In genomic region chr6:159490298-159490937, GRCh38 we compare ENCODE assay signal across 25 cellular contexts.
DNase-seq lines count a peak whose midpoint lies in the region; ATAC-seq and TF ChIP-seq lines count a peak whose summit lies in the region.
"Had no signal": no experiment of that assay in that cellular context is flagged by ENCODE, and none has a peak within 500 bp of the region (broad histone marks: within the 10 kb centered on the region; RNA-seq: fewer than 3 reads in every experiment).

No MANE protein-coding gene starts in this region.

- CTCF ChIA-PET in mammary epithelial cell (lab: Charles Lee; ENCODE audit: low non-redundant PET): no interaction called here
- CTCF ChIA-PET in activated CD4-positive, alpha-beta memory T cell treated with anti-CD3 and anti-CD28 coated beads, Interleukin-2, amount 10 ng/mL, durations not matched to agents 7 days and 5 days (lab: Charles Lee): no interaction called here

- POLR2A ChIA-PET in activated CD4-positive, alpha-beta memory T cell treated with anti-CD3 and anti-CD28 coated beads, Interleukin-2, amount 10 ng/mL, durations not matched to agents 7 days and 5 days (lab: Charles Lee): no interaction called here

- H3K36me3 Mint-ChIP-seq in activated CD4-positive, alpha-beta memory T cell treated with anti-CD3 and anti-CD28 coated beads, Interleukin-2, amount 10 ng/mL, durations not matched to agents 7 days and 5 days (ENCODE audit: low read depth): no peaks in the 10 kb centered on the region
- H3K36me3 Mint-ChIP-seq: natural killer cell had no signal

- dilution Hi-C loops in mammary epithelial cell (cut with HindIII; ENCODE audit: low sequenced_read_pairs): no loop called here

- no peaks in the 10 kb centered on the region for H4K20me1 ChIP-seq in mammary epithelial cell (ENCODE audit: insufficient read depth, low read length)

- H3K4me1 Mint-ChIP-seq in activated CD4-positive, alpha-beta memory T cell treated with anti-CD3 and anti-CD28 coated beads, Interleukin-2, amount 10 ng/mL, durations not matched to agents 7 days and 5 days: no peaks in the 10 kb centered on the region
- H3K4me1 Mint-ChIP-seq: natural killer cell had no signal

- H3K27ac ChIP-seq in mammary epithelial cell (ENCODE audit: insufficient read depth, low read depth, low read length) (no peak overlapping the region), tibial nerve (no peak overlapping the region)
- H3K27ac ChIP-seq: cardiac muscle cell, ovary had no signal

- H3K9ac ChIP-seq in mammary epithelial cell (ENCODE audit: insufficient read depth, low read length): no peak overlapping the region

- no peak overlapping the region for H3K4me3 ChIP-seq in mammary epithelial cell (replicated peaks in 1 of 3; ENCODE audit: insufficient read depth in 1 of 3, low read depth in 2 of 3, low read length in 3 of 3)
- H3K4me3 ChIP-seq in tibial nerve: no peak overlapping the region
- H3K4me3 ChIP-seq: cardiac muscle cell, GM23338, ovary had no signal

- TF ChIP-seq EP300 in tibial nerve (IDR thresholded peaks at IDR 0.05): peak in 1 of 2 donors; percentile 33

- no peak overlapping the region for H3K27ac Mint-ChIP-seq in activated CD4-positive, alpha-beta memory T cell treated with anti-CD3 and anti-CD28 coated beads, Interleukin-2, amount 10 ng/mL, durations not matched to agents 7 days and 5 days
- H3K27ac Mint-ChIP-seq: GM23338, natural killer cell had no signal

- in situ Hi-C loops in mammary epithelial cell (cut with MboI; ENCODE audit: low sequenced_read_pairs in 2 of 2): no loop called here

- peaks cover 3% of the 10 kb centered on the region for H3K27me3 Mint-ChIP-seq in activated CD4-positive, alpha-beta memory T cell treated with anti-CD3 and anti-CD28 coated beads, Interleukin-2, amount 10 ng/mL, durations not matched to agents 7 days and 5 days

- TF ChIP-seq POLR2A in tibial nerve (IDR thresholded peaks at IDR 0.05): no peak

- no peaks in the 10 kb centered on the region for H3K79me2 ChIP-seq in mammary epithelial cell (ENCODE audit: insufficient read depth, low read length)

- no peak for TF ChIP-seq CTCF in mammary epithelial cell (conservative IDR thresholded peaks at IDR 0.05 in 1 of 2, IDR thresholded peaks at IDR 0.05 in 1 of 2; ENCODE audit: extremely low read depth in 1 of 2, insufficient read depth in 1 of 2, low read depth in 1 of 2, low read length in 2 of 2)
- no peak for TF ChIP-seq CTCF in tibial nerve (IDR thresholded peaks at IDR 0.05)

- H3K27me3 ChIP-seq in mammary epithelial cell (ENCODE audit: insufficient read depth, low read length): no peaks in the 10 kb centered on the region
- H3K27me3 ChIP-seq in tibial nerve: no peaks in the 10 kb centered on the region
- H3K27me3 ChIP-seq: cardiac muscle cell, ovary had no signal

- H3K9me3 Mint-ChIP-seq in activated CD4-positive, alpha-beta memory T cell treated with anti-CD3 and anti-CD28 coated beads, Interleukin-2, amount 10 ng/mL, durations not matched to agents 7 days and 5 days: no peaks in the 10 kb centered on the region
- H3K9me3 Mint-ChIP-seq: GM23338, natural killer cell had no signal

- ATAC-seq in HG03469 (IDR thresholded peaks at IDR 0.05; ENCODE audit: unreplicated experiment): no peak
- ATAC-seq: GM23338, natural killer cell had no signal

- H3K9me3 ChIP-seq in mammary epithelial cell (replicated peaks; ENCODE audit: insufficient read depth, low read length) (no peaks in the 10 kb centered on the region), tibial nerve (no peaks in the 10 kb centered on the region)
- H3K9me3 ChIP-seq: ovary had no signal

- no peak overlapping the region for H3K4me2 ChIP-seq in mammary epithelial cell (ENCODE audit: insufficient read depth, low read depth, low read length)
- H3K4me2 ChIP-seq: GM23338 had no signal

- WGBS in mammary epithelial cell (ENCODE audit: low coverage, missing lambda C conversion rate): 8% methylated on average over 6 of the region's 6 CpGs
- 46 to 48% methylated on average over 6 of the region's 6 CpGs for WGBS in tibial nerve, 2 donors

- DNase-seq in mammary epithelial cell: peak; percentile 4
- DNase-seq in globus pallidus (ENCODE audit: low spot score): peak; percentile 42
- peak; percentile 50 for DNase-seq in mucosa of gallbladder (ENCODE audit: low spot score)
- DNase-seq in tibial nerve (ENCODE audit: low spot score in 2 of 2): peak; percentile 49 to 75
- DNase-seq in activated CD4-positive, alpha-beta T cell treated with anti-CD3 and anti-CD28 coated beads, Interleukin-2, amount 50 U/mL, for 4 hours: no peak
- DNase-seq in activated CD4-positive, alpha-beta memory T cell treated with anti-CD3 and anti-CD28 coated beads, Interleukin-2, amount 10 ng/mL, durations not matched to agents 7 days and 5 days: no peak
- DNase-seq: activated CD4-positive, CD25-positive, alpha-beta regulatory T cell; activated naive CD4-positive, alpha-beta T cell treated with Interleukin-2 at 50 U/mL for 16 hours; activated T-cell treated with anti-CD3 and anti-CD28 coated beads, Interleukin-2, amount 50 U/mL, for 48 hours; AML-193; dermis blood vessel endothelial cell; DND-41; foreskin melanocyte; Kasumi-1; natural killer cell; NCI-H1048; NCI-H1930; NCI-H226; NCI-H82; ovary; stimulated activated CD8-positive, alpha-beta memory T cell treated with anti-CD3 and anti-CD28 coated beads, Interleukin-4, amount 100 ng/mL, for 48 hours; SW 1271 had no signal

- intact Hi-C loops in mammary epithelial cell (cut with micrococcal nuclease): no loop called here

- H3K36me3 ChIP-seq in mammary epithelial cell (ENCODE audit: insufficient read depth, low read length) (no peaks in the 10 kb centered on the region), tibial nerve (no peaks in the 10 kb centered on the region)
- H3K36me3 ChIP-seq: cardiac muscle cell, ovary had no signal

- H2AFZ ChIP-seq in mammary epithelial cell (ENCODE audit: low read depth, low read length): no peak overlapping the region
- H2AFZ ChIP-seq: GM23338 had no signal

- H3K4me3 Mint-ChIP-seq in activated CD4-positive, alpha-beta memory T cell treated with anti-CD3 and anti-CD28 coated beads, Interleukin-2, amount 10 ng/mL, durations not matched to agents 7 days and 5 days: no peak overlapping the region
- H3K4me3 Mint-ChIP-seq: GM23338, natural killer cell had no signal

- no peaks in the 10 kb centered on the region for H3K4me1 ChIP-seq in mammary epithelial cell (ENCODE audit: insufficient read depth, low read length)
- peaks cover 0 to 23% (median 0%) of the 10 kb centered on the region in 4 donors for H3K4me1 ChIP-seq in tibial nerve

- no TSS peak for BruUV-seq in mammary epithelial cell (replicated peaks; lab: Mats Ljungman, UMichigan)

Comparison
In these comparisons a context has a peak if more than half of its experiments do, and no peak if none do; other contexts are left out.
1. DNase-seq: peak in mammary epithelial cell (single experiment), globus pallidus (single experiment), mucosa of gallbladder (single experiment) and tibial nerve (2 of 2); none in activated CD4-positive, alpha-beta T cell treated with anti-CD3 and anti-CD28 coated beads, Interleukin-2, amount 50 U/mL, for 4 hours (0 of 2) and activated CD4-positive, alpha-beta memory T cell treated with anti-CD3 and anti-CD28 coated beads, Interleukin-2, amount 10 ng/mL, durations not matched to agents 7 days and 5 days (single experiment).